In the genomic region with DNA sequence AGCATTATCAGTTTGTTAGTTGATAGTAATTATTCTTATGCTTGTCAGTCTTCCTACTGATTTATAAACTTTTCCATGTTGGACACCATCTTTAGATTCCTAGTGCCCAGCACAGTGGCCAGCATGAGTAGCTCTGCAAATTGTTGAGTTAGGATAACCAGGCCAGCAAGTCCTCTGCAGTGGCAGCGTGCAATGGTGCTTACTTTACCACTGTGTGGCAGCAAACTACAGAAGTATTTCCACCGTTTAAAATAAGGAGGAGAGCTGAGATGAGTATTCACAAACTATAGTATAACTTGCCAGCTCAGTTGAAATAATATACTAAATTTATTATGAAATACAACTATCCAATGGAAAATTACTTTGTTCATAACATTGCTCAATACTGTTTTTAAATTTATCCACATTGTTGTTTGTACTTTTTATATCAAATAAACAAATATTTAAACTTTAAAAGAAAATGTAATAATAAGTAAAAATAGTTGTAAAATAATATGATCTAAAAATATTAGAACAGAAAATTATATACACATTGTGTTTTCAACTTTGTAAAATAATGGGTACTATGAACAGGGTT, we compare ENCODE assay signal across 9 cellular contexts. TPM values are rescaled to one million over a fixed set of nuclear protein-coding genes. Genes with fewer than 3 reads are reported as not detected.
A peak's percentile ranks its signal among the peaks of the same experiment; 100 is the strongest.
DNase-seq lines count a peak whose midpoint lies in the region; ATAC-seq and TF ChIP-seq lines count a peak whose summit lies in the region.
"Had no signal": no experiment of that assay in that cellular context is flagged by ENCODE, and none has a peak within 500 bp of the region (broad histone marks: within the 10 kb centered on the region; RNA-seq: fewer than 3 reads in every experiment).

No MANE protein-coding gene starts in this region.

- peak; percentile 66 for TF ChIP-seq CTCF in LNCaP clone FGC (IDR thresholded peaks at IDR 0.05; ENCODE audit: control insufficient read depth, extremely low read depth, insufficient read depth)
- no peak for TF ChIP-seq CTCF in mucosa of descending colon (IDR thresholded peaks at IDR 0.05)

- H3K9me3 Mint-ChIP-seq in effector memory CD8-positive, alpha-beta T cell = no peaks in the 10 kb centered on the region

- no peaks in the 10 kb centered on the region for H3K36me3 ChIP-seq in mucosa of descending colon (ENCODE audit: low read depth)
- H3K36me3 ChIP-seq: BLaER1 treated with 17β-estradiol and CSF1 and Interleukin-3, amounts not matched to agents 10 nM and 100 nM had no signal

- H3K4me1 Mint-ChIP-seq in effector memory CD8-positive, alpha-beta T cell (ENCODE audit: low read depth in 2 of 2) = no peaks in the 10 kb centered on the region

- H3K27ac Mint-ChIP-seq in effector memory CD8-positive, alpha-beta T cell = no peak overlapping the region

- no peaks in the 10 kb centered on the region for H3K9me3 ChIP-seq in mucosa of descending colon
- H3K9me3 ChIP-seq: BLaER1 treated with 17β-estradiol and CSF1 and Interleukin-3, amounts not matched to agents 10 nM and 100 nM had no signal

- no peak overlapping the region for H3K4me3 Mint-ChIP-seq in effector memory CD8-positive, alpha-beta T cell

- intact Hi-C loops in mucosa of descending colon (cut with DNase I, micrococcal nuclease) = no loop called here

- peak; percentile 73 for ATAC-seq in effector memory CD8-positive, alpha-beta T cell (replicated peaks)
- ATAC-seq in mucosa of descending colon = peak; percentile 56
- ATAC-seq in GM19467 (IDR thresholded peaks at IDR 0.05; ENCODE audit: unreplicated experiment) = no peak
- no peak for ATAC-seq in GM18505 (IDR thresholded peaks at IDR 0.05; ENCODE audit: unreplicated experiment)

- no peaks in the 10 kb centered on the region for H3K36me3 Mint-ChIP-seq in effector memory CD8-positive, alpha-beta T cell (ENCODE audit: insufficient read depth)

- no peak for TF ChIP-seq POLR2A in GM18505 (IDR thresholded peaks at IDR 0.05; ENCODE audit: borderline replicate concordance, extremely low read depth, insufficient read depth, insufficient read length)

- H3K4me3 ChIP-seq in LNCaP clone FGC (ENCODE audit: low read depth, low read length) = no peak overlapping the region
- no peak overlapping the region for H3K4me3 ChIP-seq in mucosa of descending colon
- H3K4me3 ChIP-seq: BLaER1 treated with 17β-estradiol and CSF1 and Interleukin-3, amounts not matched to agents 10 nM and 100 nM had no signal

- DNase-seq in NCI-H2107 treated with DMSO at 0.1 percent for 48 hours (lab: John Stamatoyannopoulos, UW; ENCODE audit: unreplicated experiment) (peak; percentile 39), NCI-H2107 (lab: John Stamatoyannopoulos, UW) (no peak), LNCaP clone FGC (ENCODE audit: low read depth) (no peak), SKM-1 (lab: John Stamatoyannopoulos, UW; ENCODE audit: unreplicated experiment) (peak; percentile 21), mucosa of descending colon (peak in 1 of 3 donors; percentile 17)
- DNase-seq in effector memory CD8-positive, alpha-beta T cell = no peak

- peaks cover 0 to 7% of the 10 kb centered on the region in 2 donors for H3K27me3 Mint-ChIP-seq in effector memory CD8-positive, alpha-beta T cell

- H3K4me1 ChIP-seq in mucosa of descending colon (ENCODE audit: low read depth) = no peaks in the 10 kb centered on the region
- H3K4me1 ChIP-seq: BLaER1 treated with 17β-estradiol and CSF1 and Interleukin-3, amounts not matched to agents 10 nM and 100 nM had no signal

RNA-seq across cellular contexts. Expression of a gene that starts 9.3 kb away (rescaled TPM):
- 10 to 100 TPM; 20.1 to 26.7 (median 25.3) TPM for total RNA-seq in mucosa of descending colon

RNA-seq across cellular contexts. Expression of a gene that starts 31.9 kb away (rescaled TPM):
- total RNA-seq in mucosa of descending colon = 10 to 100 TPM in 1 of 3 donors, 1 to 10 TPM in 2; 2.6 to 25.6 (median 4.1) TPM

Comparison
In these comparisons a context has a peak if more than half of its experiments do, and no peak if none do; other contexts are left out.
1. DNase-seq: peak in NCI-H2107 treated with DMSO at 0.1 percent for 48 hours (single experiment) and SKM-1 (single experiment); none in NCI-H2107 (single experiment), LNCaP clone FGC (single experiment) and effector memory CD8-positive, alpha-beta T cell (0 of 3).
2. ATAC-seq: peak in effector memory CD8-positive, alpha-beta T cell (single experiment) and mucosa of descending colon (single experiment); none in GM19467 (single experiment) and GM18505 (single experiment).